13 cellular contexts compared by ENCODE assay signal in genomic region chr19:4582980-4583842, GRCh38. TPM values are rescaled to one million over a fixed set of nuclear protein-coding genes. Genes with fewer than 3 reads are reported as not detected.
A peak's percentile ranks its signal among the peaks of the same experiment; 100 is the strongest.
DNase-seq lines count a peak whose midpoint lies in the region; ATAC-seq and TF ChIP-seq lines count a peak whose summit lies in the region.
"Had no signal": no experiment of that assay in that cellular context is flagged by ENCODE, and none has a peak within 500 bp of the region (broad histone marks: within the 10 kb centered on the region; RNA-seq: fewer than 3 reads in every experiment).

No MANE protein-coding gene starts in this region.

- WGBS in SK-N-SH (ENCODE audit: low lambda C conversion rate) = 67% methylated on average over 9 of the region's 16 CpGs
- WGBS in right lobe of liver (ENCODE audit: insufficient coverage, low coverage, low lambda C conversion rate, missing lambda C conversion rate) = 96% methylated on average over 2 of the region's 16 CpGs

- no peak for TF ChIP-seq CTCF in SK-N-SH (IDR thresholded peaks at IDR 0.05)
- TF ChIP-seq CTCF in right lobe of liver (IDR thresholded peaks at IDR 0.05) = no peak

- H2AFZ ChIP-seq in SK-N-SH (ENCODE audit: low read depth) = no peak overlapping the region

- H3F3A ChIP-seq in SK-N-SH (replicated peaks; ENCODE audit: insufficient read depth) = peaks cover 14% of the 10 kb centered on the region

- no peak overlapping the region for H3K4me3 Mint-ChIP-seq in activated T-cell treated with anti-CD3 and anti-CD28 coated beads, Interleukin-2, amount 50 U/mL, for 24 hours
- no peak overlapping the region for H3K4me3 Mint-ChIP-seq in activated CD8-positive, alpha-beta T cell treated with anti-CD3 and anti-CD28 coated beads, Interleukin-2, amount 10 ng/mL, durations not matched to agents 7 days and 5 days

- H3K9me3 Mint-ChIP-seq in activated T-cell treated with anti-CD3 and anti-CD28 coated beads, Interleukin-2, amount 50 U/mL, for 24 hours = no peaks in the 10 kb centered on the region
- H3K9me3 Mint-ChIP-seq in activated CD8-positive, alpha-beta T cell treated with anti-CD3 and anti-CD28 coated beads, Interleukin-2, amount 10 ng/mL, durations not matched to agents 7 days and 5 days (ENCODE audit: insufficient read depth) = no peaks in the 10 kb centered on the region

- ATAC-seq in right lobe of liver = peak in 3 of 4 donors; percentile 11 to 41 (median 24)
- ATAC-seq in GM21390 (IDR thresholded peaks at IDR 0.05; ENCODE audit: unreplicated experiment) = no peak
- ATAC-seq in activated CD8-positive, alpha-beta T cell treated with anti-CD3 and anti-CD28 coated beads, Interleukin-2, amount 10 ng/mL, durations not matched to agents 7 days and 5 days = no peak

- no peak for TF ChIP-seq RAD21 in SK-N-SH (IDR thresholded peaks at IDR 0.05; ENCODE audit: low read length)

- no peak overlapping the region for H3K4me2 ChIP-seq in SK-N-SH

- H3K36me3 ChIP-seq in SK-N-SH (replicated peaks in 1 of 2; ENCODE audit: control insufficient read depth in 1 of 2, insufficient read depth in 2 of 2, low read length in 1 of 2) (no peaks in the 10 kb centered on the region), right lobe of liver (no peaks in the 10 kb centered on the region)
- H3K36me3 ChIP-seq: suprapubic skin had no signal

- H3K9ac ChIP-seq in SK-N-SH = no peak overlapping the region

- H3K9me3 ChIP-seq in SK-N-SH (no peaks in the 10 kb centered on the region), right lobe of liver (no peaks in the 10 kb centered on the region)
- H3K9me3 ChIP-seq: suprapubic skin had no signal

- no peaks in the 10 kb centered on the region for H4K20me1 ChIP-seq in SK-N-SH (ENCODE audit: insufficient read depth)

- CTCF ChIA-PET in SK-N-SH (lab: Yijun Ruan, JAX) = interaction anchor here (2.4 to 5.8 kb wide), 3 partner anchors 10 to 54 kb away, joined by 8 to 47 read pairs (median 20); no protein-coding TSS in a partner anchor
- CTCF ChIA-PET in activated CD8-positive, alpha-beta T cell treated with anti-CD3 and anti-CD28 coated beads, Interleukin-2, amount 10 ng/mL, durations not matched to agents 7 days and 5 days (lab: Charles Lee) = no interaction called here

- H3K79me2 ChIP-seq in SK-N-SH (ENCODE audit: insufficient read depth) = no peaks in the 10 kb centered on the region

- H3K27ac Mint-ChIP-seq in activated T-cell treated with anti-CD3 and anti-CD28 coated beads, Interleukin-2, amount 50 U/mL, for 24 hours = no peak overlapping the region
- no peak overlapping the region for H3K27ac Mint-ChIP-seq in activated CD8-positive, alpha-beta T cell treated with anti-CD3 and anti-CD28 coated beads, Interleukin-2, amount 10 ng/mL, durations not matched to agents 7 days and 5 days

- H3K27me3 ChIP-seq in SK-N-SH (ENCODE audit: insufficient read depth) (peaks cover 22% of the 10 kb centered on the region; the same call in 1 of the 2 replicates), right lobe of liver (peaks cover 0 to 8% of the 10 kb centered on the region in 2 donors)

- no peak overlapping the region for H3K27ac ChIP-seq in SK-N-SH (ENCODE audit: low read depth in 2 of 2, low read length in 1 of 2)
- H3K27ac ChIP-seq in right lobe of liver = no peak overlapping the region
- H3K27ac ChIP-seq: suprapubic skin had no signal

- POLR2A ChIA-PET in SK-N-SH (lab: Yijun Ruan, JAX) = interaction anchor here (0.6 kb wide), 1 partner anchor 164 kb away, joined by 4 read pairs; no protein-coding TSS in a partner anchor
- POLR2A ChIA-PET in activated CD8-positive, alpha-beta T cell treated with anti-CD3 and anti-CD28 coated beads, Interleukin-2, amount 10 ng/mL, durations not matched to agents 7 days and 5 days (lab: Charles Lee) = no interaction called here

- no peak for TF ChIP-seq EP300 in SK-N-SH (IDR thresholded peaks at IDR 0.05; ENCODE audit: borderline replicate concordance in 1 of 2, low read depth in 1 of 2, low read length in 1 of 2)

- H3K36me3 Mint-ChIP-seq in activated T-cell treated with anti-CD3 and anti-CD28 coated beads, Interleukin-2, amount 50 U/mL, for 24 hours (ENCODE audit: low read depth) = no peaks in the 10 kb centered on the region
- no peaks in the 10 kb centered on the region for H3K36me3 Mint-ChIP-seq in activated CD8-positive, alpha-beta T cell treated with anti-CD3 and anti-CD28 coated beads, Interleukin-2, amount 10 ng/mL, durations not matched to agents 7 days and 5 days (ENCODE audit: low read depth)

- no peaks in the 10 kb centered on the region for H3K9me2 ChIP-seq in SK-N-SH

- TF ChIP-seq POLR2A in right lobe of liver (IDR thresholded peaks at IDR 0.05) = no peak

- peaks cover 5% of the 10 kb centered on the region for H3K4me1 Mint-ChIP-seq in activated T-cell treated with anti-CD3 and anti-CD28 coated beads, Interleukin-2, amount 50 U/mL, for 24 hours (ENCODE audit: low read depth)
- peaks cover 6% of the 10 kb centered on the region for H3K4me1 Mint-ChIP-seq in activated CD8-positive, alpha-beta T cell treated with anti-CD3 and anti-CD28 coated beads, Interleukin-2, amount 10 ng/mL, durations not matched to agents 7 days and 5 days (ENCODE audit: low read depth)

- intact Hi-C loops in right lobe of liver (cut with DNase I) = no loop called here

- H3K4me1 ChIP-seq in SK-N-SH (ENCODE audit: control insufficient read depth in 1 of 2, insufficient read depth in 2 of 2, low read depth in 1 of 2, low read length in 1 of 2) (peaks cover 0 to 8% of the 10 kb centered on the region in 2 experiments; a peak in 1 of 4 replicates), right lobe of liver (peaks cover 0 to 12% (median 5%) of the 10 kb centered on the region in 4 donors)

- H3K4me3 ChIP-seq in SK-N-SH (ENCODE audit: low read depth in 2 of 2, low read length in 1 of 2) = no peak overlapping the region
- no peak overlapping the region for H3K4me3 ChIP-seq in right lobe of liver

- H3K27me3 Mint-ChIP-seq in activated T-cell treated with anti-CD3 and anti-CD28 coated beads, Interleukin-2, amount 50 U/mL, for 24 hours = peaks cover 74% of the 10 kb centered on the region
- H3K27me3 Mint-ChIP-seq in activated CD8-positive, alpha-beta T cell treated with anti-CD3 and anti-CD28 coated beads, Interleukin-2, amount 10 ng/mL, durations not matched to agents 7 days and 5 days (ENCODE audit: low read depth) = peaks cover 42% of the 10 kb centered on the region

- DNase-seq in 8988T (peak; percentile 27), ELR (ENCODE audit: low read depth) (peak; percentile 38), SK-N-SH (peak; percentile 50), right lobe of liver (no peak)
- DNase-seq in activated T-cell treated with anti-CD3 and anti-CD28 coated beads, Interleukin-2, amount 50 U/mL, for 24 hours = no peak
- no peak for DNase-seq in activated CD8-positive, alpha-beta T cell treated with anti-CD3 and anti-CD28 coated beads, Interleukin-2, amount 10 ng/mL, durations not matched to agents 7 days and 5 days
- DNase-seq in activated CD8-positive, alpha-beta memory T cell treated with anti-CD3 and anti-CD28 coated beads, Interleukin-2, amount 50 U/mL, for 4 hours = no peak
- DNase-seq: activated CD4-positive, alpha-beta T cell treated with anti-CD3 and anti-CD28 coated beads for 4 hours; DMS79 treated with DMSO at 0.1 percent for 48 hours; NCI-H1092; T-helper 1 cell had no signal

TF ChIP-seq in SK-N-SH, 30 proteins besides CTCF, POLR2A, EP300 and RAD21:
- TF ChIP-seq SIN3A (IDR thresholded peaks at IDR 0.05; ENCODE audit: borderline replicate concordance, low read depth, low read length) = no peak

RNA-seq across cellular contexts. Expression of gene SEMA6B, which starts 23.7 kb away (rescaled TPM):
- 2.0 and 3.7 TPM in 2 replicates for polyA plus RNA-seq in SK-N-SH (2012; rRNA removed)
- polyA plus RNA-seq in SK-N-SH (2012; cell fraction: cytosol; rRNA removed) = 1.2 and 1.9 TPM in 2 replicates
- 1.6 and 1.9 TPM in 2 replicates for polyA plus RNA-seq in SK-N-SH (2012; cell fraction: nucleus; rRNA removed)
- total RNA-seq in right lobe of liver = 1 to 10 TPM; 1.0 to 6.5 (median 2.3) TPM
- not detected for total RNA-seq in activated CD8-positive, alpha-beta T cell treated with anti-CD3 and anti-CD28 coated beads, Interleukin-2, amount 10 ng/mL, durations not matched to agents 7 days and 5 days

RNA-seq across cellular contexts. Expression of gene LRG1, which starts 43.4 kb away (rescaled TPM):
- 0.12 and 0.23 TPM in 2 replicates for polyA plus RNA-seq in SK-N-SH (2012; rRNA removed)
- 0.10 and 0.14 TPM in 2 replicates for polyA plus RNA-seq in SK-N-SH (2012; cell fraction: cytosol; rRNA removed)
- polyA plus RNA-seq in SK-N-SH (2012; cell fraction: nucleus; rRNA removed) = 0.02 and 0.05 TPM in 2 replicates
- total RNA-seq in right lobe of liver = 1,000 to 10,000 TPM in 2 of 6 experiments, 100 to 1,000 TPM in 4; 331 to 1,334 (median 524) TPM
- total RNA-seq in activated CD8-positive, alpha-beta T cell treated with anti-CD3 and anti-CD28 coated beads, Interleukin-2, amount 10 ng/mL, durations not matched to agents 7 days and 5 days = not detected

RNA-seq across cellular contexts. Expression of gene PLIN5, which starts 48.2 kb away (rescaled TPM):
- 0.59 and 0.68 TPM in 2 replicates for polyA plus RNA-seq in SK-N-SH (2012; rRNA removed)
- polyA plus RNA-seq in SK-N-SH (2012; cell fraction: cytosol; rRNA removed) = 0.19 and 0.25 TPM in 2 replicates
- polyA plus RNA-seq in SK-N-SH (2012; cell fraction: nucleus; rRNA removed) = 3.6 and 5.9 TPM in 2 replicates
- total RNA-seq in right lobe of liver = 100 to 1,000 TPM in 4 of 6 experiments, 10 to 100 TPM in 2; 35.0 to 149 (median 117) TPM
- not detected for total RNA-seq in activated CD8-positive, alpha-beta T cell treated with anti-CD3 and anti-CD28 coated beads, Interleukin-2, amount 10 ng/mL, durations not matched to agents 7 days and 5 days

RNA-seq across cellular contexts. Expression of gene TNFAIP8L1, which starts 56.1 kb away (rescaled TPM):
- polyA plus RNA-seq in SK-N-SH (2012; rRNA removed) = 5.7 and 6.4 TPM in 2 replicates
- polyA plus RNA-seq in SK-N-SH (2012; cell fraction: cytosol; rRNA removed) = 4.6 and 6.5 TPM in 2 replicates
- 3.5 and 4.0 TPM in 2 replicates for polyA plus RNA-seq in SK-N-SH (2012; cell fraction: nucleus; rRNA removed)
- 10 to 100 TPM; 16.6 to 26.4 (median 22.8) TPM for total RNA-seq in right lobe of liver
- total RNA-seq in activated CD8-positive, alpha-beta T cell treated with anti-CD3 and anti-CD28 coated beads, Interleukin-2, amount 10 ng/mL, durations not matched to agents 7 days and 5 days = 10 to 100 TPM; 19.4 to 20.2 TPM

Comparison
In these comparisons a context has a peak if more than half of its experiments do, and no peak if none do; other contexts are left out.
1. DNase-seq: peak in 8988T (single experiment), ELR (single experiment) and SK-N-SH (single experiment); none in right lobe of liver (0 of 3), activated T-cell treated with anti-CD3 and anti-CD28 coated beads, Interleukin-2, amount 50 U/mL, for 24 hours (single experiment), activated CD8-positive, alpha-beta T cell treated with anti-CD3 and anti-CD28 coated beads, Interleukin-2, amount 10 ng/mL, durations not matched to agents 7 days and 5 days (single experiment) and activated CD8-positive, alpha-beta memory T cell treated with anti-CD3 and anti-CD28 coated beads, Interleukin-2, amount 50 U/mL, for 4 hours (single experiment).
2. ATAC-seq: peak in right lobe of liver (3 of 4); none in GM21390 (single experiment) and activated CD8-positive, alpha-beta T cell treated with anti-CD3 and anti-CD28 coated beads, Interleukin-2, amount 10 ng/mL, durations not matched to agents 7 days and 5 days (single experiment).
3. RNA of gene LRG1, which starts 43.4 kb away (total RNA-seq): 331 to 1,334 TPM in right lobe of liver; not detected in activated CD8-positive, alpha-beta T cell treated with anti-CD3 and anti-CD28 coated beads, Interleukin-2, amount 10 ng/mL, durations not matched to agents 7 days and 5 days; every median in the first group is over 100 times any median in the second.
4. RNA of gene PLIN5, which starts 48.2 kb away (total RNA-seq): 35.0 to 149 TPM in right lobe of liver; not detected in activated CD8-positive, alpha-beta T cell treated with anti-CD3 and anti-CD28 coated beads, Interleukin-2, amount 10 ng/mL, durations not matched to agents 7 days and 5 days; every median in the first group is over 10 times any median in the second.